ENCODE assay signal across 1 cellular context in the genomic region with DNA sequence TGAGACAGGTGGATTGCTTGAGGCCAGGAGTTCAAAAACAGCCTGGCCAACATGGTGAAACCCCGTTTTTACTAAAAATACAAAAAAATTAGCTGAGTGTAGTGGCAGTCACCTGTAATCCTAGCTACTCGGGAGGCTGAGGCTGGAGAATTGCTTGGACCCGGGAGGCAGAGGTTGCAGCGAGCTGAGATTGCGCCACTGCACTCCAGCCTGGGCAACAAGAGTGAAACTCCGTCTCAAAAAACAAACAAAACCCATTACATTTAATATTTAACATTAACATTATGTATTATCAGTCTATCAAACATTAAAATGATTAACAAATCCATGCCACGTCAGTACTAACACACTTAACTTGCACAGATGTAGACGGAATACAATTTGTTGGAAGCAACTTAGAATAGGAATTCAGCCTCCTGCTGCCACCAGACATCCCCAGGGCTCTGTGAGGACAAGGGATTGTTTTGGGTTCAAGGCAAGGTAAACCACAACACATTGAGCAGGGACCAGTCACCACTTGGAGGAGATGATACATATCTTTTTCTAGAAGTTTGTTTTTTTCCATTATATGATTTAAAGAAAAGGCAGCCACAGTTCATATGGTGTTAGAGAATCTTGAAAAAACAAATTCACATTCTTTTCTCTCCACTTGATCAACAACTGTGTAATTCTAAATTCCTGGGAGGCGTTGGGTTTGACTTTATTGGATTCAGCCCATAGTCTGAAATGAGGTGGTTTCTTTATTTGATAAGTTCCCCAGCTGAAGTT.
TF ChIP-seq lines count a peak whose summit lies in the region.

No MANE protein-coding gene starts in this region.

TF ChIP-seq in A549, 52 proteins besides CTCF, POLR2A, EP300 and RAD21 (continued from another document):
- peak; percentile 92; the same call in 1 of the 2 replicates for TF ChIP-seq RARB (CRISPR knock-in tag; IDR thresholded peaks at IDR 0.05)
- no peak for TF ChIP-seq NPAS2 (CRISPR knock-in tag; IDR thresholded peaks at IDR 0.05; ENCODE audit: borderline replicate concordance)
- no peak for TF ChIP-seq FOSL2 (IDR thresholded peaks at IDR 0.05)
- TF ChIP-seq FOSL2 (CRISPR knock-in tag; IDR thresholded peaks at IDR 0.05), result peak; percentile 79
- TF ChIP-seq JUNB (IDR thresholded peaks at IDR 0.05), result peak; percentile 81
- no peak for TF ChIP-seq HOXB13 (CRISPR knock-in tag; IDR thresholded peaks at IDR 0.05; ENCODE audit: low read depth)
- no peak for TF ChIP-seq HOXB5 (CRISPR knock-in tag; IDR thresholded peaks at IDR 0.05)
